ENCODE assay signal across 29 cellular contexts in the genomic region with DNA sequence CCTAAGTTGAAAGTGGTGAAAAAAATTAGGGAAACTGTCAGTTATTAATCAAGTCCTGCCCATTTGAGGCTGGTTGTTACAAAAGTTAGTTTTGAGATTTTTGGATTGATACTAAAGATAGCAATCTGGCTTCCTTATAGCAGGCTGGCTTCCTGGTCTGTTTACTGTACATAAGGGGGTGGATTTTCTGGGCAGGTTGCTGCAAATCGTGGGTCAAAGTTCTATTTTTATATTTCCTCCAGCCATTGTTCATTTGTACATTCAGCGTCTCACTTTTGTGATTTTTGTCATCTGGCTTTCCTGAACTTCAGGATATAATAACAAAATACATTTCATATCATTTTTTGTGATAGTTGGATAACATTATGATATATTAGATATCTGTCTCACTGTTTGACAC. TPM values are rescaled to one million over a fixed set of nuclear protein-coding genes. Genes with fewer than 3 reads are reported as not detected.
"Had no signal": no experiment of that assay in that cellular context is flagged by ENCODE, and none has a peak within 500 bp of the region (broad histone marks: within the 10 kb centered on the region; RNA-seq: fewer than 3 reads in every experiment).

No MANE protein-coding gene starts in this region.

- ATAC-seq: activated CD8-positive, alpha-beta memory T cell treated with anti-CD3 and anti-CD28 coated beads, Interleukin-2, amount 10 ng/mL, durations not matched to agents 7 days and 5 days; activated naive CD8-positive, alpha-beta T cell treated with anti-CD3 and anti-CD28 coated beads, Interleukin-2, amount 50 U/mL, for 24 hours had no signal

- H3K4me1 Mint-ChIP-seq: activated CD4-positive, alpha-beta memory T cell treated with anti-CD3 and anti-CD28 coated beads, Interleukin-2, amount 10 ng/mL, durations not matched to agents 7 days and 5 days; activated CD8-positive, alpha-beta memory T cell treated with anti-CD3 and anti-CD28 coated beads, Interleukin-2, amount 10 ng/mL, durations not matched to agents 7 days and 5 days; activated naive CD4-positive, alpha-beta T cell treated with anti-CD3 and anti-CD28 coated beads, Interleukin-2, amount 10 ng/mL, durations not matched to agents 7 days and 5 days; activated naive CD8-positive, alpha-beta T cell treated with anti-CD3 and anti-CD28 coated beads, Interleukin-2, amount 50 U/mL, for 24 hours; brain had no signal

- DNase-seq: activated CD4-positive, alpha-beta memory T cell treated with anti-CD3 and anti-CD28 coated beads, Interleukin-2, amount 10 ng/mL, durations not matched to agents 7 days and 5 days; activated CD4-positive, alpha-beta T cell treated with anti-CD3 and anti-CD28 coated beads for 1 hour; activated CD4-positive, alpha-beta T cell treated with anti-CD3 and anti-CD28 coated beads for 48 hours; activated CD4-positive, CD25-positive, alpha-beta regulatory T cell; activated CD8-positive, alpha-beta memory T cell treated with anti-CD3 and anti-CD28 coated beads for 24 hours; activated CD8-positive, alpha-beta memory T cell treated with anti-CD3 and anti-CD28 coated beads, Interleukin-2, amount 10 ng/mL, durations not matched to agents 7 days and 5 days; activated CD8-positive, alpha-beta memory T cell treated with anti-CD3 and anti-CD28 coated beads, Interleukin-2, amount 50 U/mL, for 48 hours; activated effector memory CD4-positive, alpha-beta T cell treated with Interleukin-2 at 50 U/mL for 16 hours; activated naive CD4-positive, alpha-beta T cell treated with anti-CD3 and anti-CD28 coated beads, Interleukin-2, amount 10 ng/mL, durations not matched to agents 7 days and 5 days; activated naive CD8-positive, alpha-beta T cell treated with anti-CD3 and anti-CD28 coated beads, Interleukin-2, amount 50 U/mL, for 24 hours; activated T-cell treated with anti-CD3 and anti-CD28 coated beads, Interleukin-2, amount 50 U/mL, for 48 hours; anterior cingulate cortex; NCI-H1092 treated with DMSO at 0.1 percent for 48 hours; NCI-H1417; NCI-H187 treated with DMSO at 0.1 percent for 48 hours; NCI-H2081 treated with DMSO at 0.1 percent for 48 hours; NCI-H345; NCI-H524 treated with DMSO at 0.1 percent for 48 hours; Peyer's patch; RPMI8226; SIG-M5; SW 1271; T-helper 1 cell; T-helper 2 cell; T-helper 9 cell; WERI-Rb-1 had no signal

- H3K4me3 ChIP-seq: Peyer's patch had no signal

- H3K36me3 Mint-ChIP-seq: activated CD8-positive, alpha-beta memory T cell treated with anti-CD3 and anti-CD28 coated beads, Interleukin-2, amount 10 ng/mL, durations not matched to agents 7 days and 5 days; activated naive CD4-positive, alpha-beta T cell treated with anti-CD3 and anti-CD28 coated beads, Interleukin-2, amount 10 ng/mL, durations not matched to agents 7 days and 5 days; activated naive CD8-positive, alpha-beta T cell; brain had no signal

- H3K27ac ChIP-seq: KMS-11, Peyer's patch, WERI-Rb-1 had no signal

- H3K27me3 Mint-ChIP-seq: activated CD4-positive, alpha-beta memory T cell treated with anti-CD3 and anti-CD28 coated beads, Interleukin-2, amount 10 ng/mL, durations not matched to agents 7 days and 5 days; activated naive CD4-positive, alpha-beta T cell treated with anti-CD3 and anti-CD28 coated beads, Interleukin-2, amount 10 ng/mL, durations not matched to agents 7 days and 5 days; activated naive CD8-positive, alpha-beta T cell had no signal

- H3K4me2 ChIP-seq: KMS-11 had no signal

- H3K4me1 ChIP-seq: Peyer's patch had no signal

- H3K9ac ChIP-seq: KMS-11 had no signal

- H3K36me3 ChIP-seq: Peyer's patch, WERI-Rb-1 had no signal

- H3K4me3 Mint-ChIP-seq: activated CD4-positive, alpha-beta memory T cell treated with anti-CD3 and anti-CD28 coated beads, Interleukin-2, amount 10 ng/mL, durations not matched to agents 7 days and 5 days; activated CD8-positive, alpha-beta memory T cell treated with anti-CD3 and anti-CD28 coated beads, Interleukin-2, amount 10 ng/mL, durations not matched to agents 7 days and 5 days; activated naive CD4-positive, alpha-beta T cell treated with anti-CD3 and anti-CD28 coated beads, Interleukin-2, amount 10 ng/mL, durations not matched to agents 7 days and 5 days; activated naive CD8-positive, alpha-beta T cell; activated naive CD8-positive, alpha-beta T cell treated with anti-CD3 and anti-CD28 coated beads, Interleukin-2, amount 50 U/mL, for 24 hours; brain had no signal

- H3K9me3 ChIP-seq: Peyer's patch had no signal

- H3K27ac Mint-ChIP-seq: activated CD4-positive, alpha-beta memory T cell treated with anti-CD3 and anti-CD28 coated beads, Interleukin-2, amount 10 ng/mL, durations not matched to agents 7 days and 5 days; activated CD8-positive, alpha-beta memory T cell treated with anti-CD3 and anti-CD28 coated beads, Interleukin-2, amount 10 ng/mL, durations not matched to agents 7 days and 5 days; activated naive CD4-positive, alpha-beta T cell treated with anti-CD3 and anti-CD28 coated beads, Interleukin-2, amount 10 ng/mL, durations not matched to agents 7 days and 5 days; activated naive CD8-positive, alpha-beta T cell; activated naive CD8-positive, alpha-beta T cell treated with anti-CD3 and anti-CD28 coated beads, Interleukin-2, amount 50 U/mL, for 24 hours; brain had no signal

- H3K27me3 ChIP-seq: Peyer's patch had no signal

- H3K9me3 Mint-ChIP-seq: activated CD4-positive, alpha-beta memory T cell treated with anti-CD3 and anti-CD28 coated beads, Interleukin-2, amount 10 ng/mL, durations not matched to agents 7 days and 5 days; activated naive CD4-positive, alpha-beta T cell treated with anti-CD3 and anti-CD28 coated beads, Interleukin-2, amount 10 ng/mL, durations not matched to agents 7 days and 5 days; activated naive CD8-positive, alpha-beta T cell treated with anti-CD3 and anti-CD28 coated beads, Interleukin-2, amount 50 U/mL, for 24 hours had no signal

RNA-seq across cellular contexts. Expression of gene CLDN1, which starts 49.5 kb away (rescaled TPM):
- total RNA-seq: activated CD4-positive, alpha-beta memory T cell treated with anti-CD3 and anti-CD28 coated beads, Interleukin-2, amount 10 ng/mL, durations not matched to agents 7 days and 5 days; activated CD8-positive, alpha-beta memory T cell treated with anti-CD3 and anti-CD28 coated beads, Interleukin-2, amount 10 ng/mL, durations not matched to agents 7 days and 5 days had no signal
